ENCODE assay signal across 19 cellular contexts in genomic region chr1:217462159-217462558, GRCh38.
"Had no signal": no experiment of that assay in that cellular context is flagged by ENCODE, and none has a peak within 500 bp of the region (broad histone marks: within the 10 kb centered on the region; RNA-seq: fewer than 3 reads in every experiment).

No MANE protein-coding gene starts in this region.

- H3K27ac ChIP-seq: heart right ventricle, left lung, lower lobe of right lung, skin epidermis, stomach, thyroid gland had no signal

- FAIRE-seq: endometrium, frontal cortex, keratinocyte, urothelium cell line had no signal

- DNase-seq: effector memory CD4-positive, alpha-beta T cell; heart right ventricle; hypothalamus; left lung; lower lobe of right lung; natural killer cell; posterior cingulate gyrus; stimulated activated CD4-positive, alpha-beta T cell treated with anti-CD3 and anti-CD28 coated beads, Interleukin-12 subunit alpha, Interleukin-12 subunit beta, amount 100 ng/mL, for 4 hours; stimulated activated naive CD4-positive, alpha-beta T cell; stomach; substantia nigra; thyroid gland had no signal

- H3K4me3 ChIP-seq: heart right ventricle, left lung, lower lobe of right lung, skin epidermis, stomach, thyroid gland had no signal

- H3K36me3 ChIP-seq: left lung, thyroid gland had no signal

- ATAC-seq: esophagus mucosa, heart right ventricle, left lung, lower lobe of right lung, natural killer cell, sciatic nerve had no signal

- H3K27me3 ChIP-seq: heart right ventricle, left lung, stomach, thyroid gland had no signal

- H3K9me3 ChIP-seq: thyroid gland had no signal

- H3K4me1 ChIP-seq: heart right ventricle, left lung, lower lobe of right lung, stomach, thyroid gland had no signal
